Comparison of ENCODE assay signal across 30 cellular contexts in the genomic region with DNA sequence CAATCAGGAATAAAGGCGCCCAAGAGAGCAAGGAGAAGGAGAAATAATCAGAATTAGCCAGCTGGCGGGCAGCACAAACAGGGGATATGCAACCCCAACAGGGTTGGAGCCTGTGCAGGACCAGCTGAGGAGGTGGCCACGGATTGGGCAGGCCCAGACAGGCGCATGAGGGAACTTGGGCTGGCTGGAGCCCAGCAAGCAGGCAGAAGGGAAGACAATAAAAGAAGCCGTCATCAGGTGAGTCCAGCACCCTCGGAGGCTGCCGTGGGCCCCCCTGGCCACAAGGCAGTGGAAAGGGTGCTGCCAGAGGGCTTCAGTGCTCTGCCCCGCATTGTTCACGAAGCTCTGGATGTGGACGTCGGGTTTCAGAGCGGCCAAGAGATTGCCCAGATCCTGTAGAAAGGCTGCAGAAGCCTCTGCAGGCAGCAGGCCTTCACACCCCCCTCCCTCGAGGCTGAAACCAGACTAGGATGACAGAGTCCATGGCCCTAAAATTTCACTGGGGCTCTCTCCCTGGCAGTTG. TPM values are rescaled to one million over a fixed set of nuclear protein-coding genes. Genes with fewer than 3 reads are reported as not detected.
"Had no signal": no experiment of that assay in that cellular context is flagged by ENCODE, and none has a peak within 500 bp of the region (broad histone marks: within the 10 kb centered on the region; RNA-seq: fewer than 3 reads in every experiment).

No MANE protein-coding gene starts in this region.

- H3K4me3 Mint-ChIP-seq: activated B cell treated with CpG ODN at 0.5 μM for 24 hours; activated CD4-positive, alpha-beta T cell treated with anti-CD3 and anti-CD28 coated beads for 36 hours; activated naive CD4-positive, alpha-beta T cell treated with anti-CD3 and anti-CD28 coated beads for 36 hours; activated naive CD8-positive, alpha-beta T cell treated with anti-CD3 and anti-CD28 coated beads for 36 hours; activated T-helper 1 cell treated with anti-CD3 and anti-CD28 coated beads, Interleukin-12 subunit alpha, Interleukin-12 subunit beta, Interleukin-2, Interleukin-4 antibody, amounts not matched to agents 30 ng/mL and 10 ng/mL and 1 ng/mL, durations not matched to agents 14 hours and 24 hours and 36 hours; effector memory CD8-positive, alpha-beta T cell; natural killer cell; neural progenitor cell; stimulated activated naive CD8-positive, alpha-beta T cell treated with anti-CD3 and anti-CD28 coated beads, Interleukin-15, Interleukin-2, amounts not matched to agents 100 ng/mL and 50 ng/mL, for 24 hours; T-helper 2 cell treated with Interferon-gamma antibody and Interleukin-4, amounts not matched to agents 5 μg/mL and 100 μg/mL, for 36 hours had no signal

- H3K4me3 ChIP-seq: adrenal gland, body of pancreas, esophagus muscularis mucosa, heart right ventricle, lower lobe of right lung, neural progenitor cell, thoracic aorta had no signal

- H3K36me3 Mint-ChIP-seq: activated naive CD8-positive, alpha-beta T cell treated with anti-CD3 and anti-CD28 coated beads for 36 hours; natural killer cell; neural progenitor cell had no signal

- H3K4me1 Mint-ChIP-seq: activated B cell treated with CpG ODN at 0.5 μM for 24 hours; activated CD4-positive, alpha-beta T cell treated with anti-CD3 and anti-CD28 coated beads for 36 hours; activated naive CD8-positive, alpha-beta T cell treated with anti-CD3 and anti-CD28 coated beads for 36 hours; natural killer cell had no signal

- DNase-seq: activated B cell treated with CpG ODN at 0.5 μM for 24 hours; activated CD4-positive, alpha-beta T cell treated with anti-CD3 and anti-CD28 coated beads for 36 hours; activated CD4-positive, alpha-beta T cell treated with anti-CD3 and anti-CD28 coated beads, Interleukin-2, amount 50 U/mL, for 48 hours; activated CD8-positive, alpha-beta memory T cell treated with anti-CD3 and anti-CD28 coated beads for 24 hours; activated effector memory CD4-positive, alpha-beta T cell treated with anti-CD3 and anti-CD28 coated beads, Interleukin-2, amount 50 U/mL, for 16 hours; activated naive CD4-positive, alpha-beta T cell treated with anti-CD3 and anti-CD28 coated beads for 36 hours; activated naive CD8-positive, alpha-beta T cell treated with anti-CD3 and anti-CD28 coated beads for 36 hours; adrenal gland; aorta; body of pancreas; caudate nucleus; cortex of kidney; effector memory CD8-positive, alpha-beta T cell; foreskin melanocyte; heart right ventricle; kidney glomerular epithelial cell; lower lobe of right lung; mesendoderm; natural killer cell; posterior cingulate gyrus; right cardiac atrium; stimulated activated CD4-positive, alpha-beta T cell treated with anti-CD3 and anti-CD28 coated beads, Interleukin-4, amount 100 ng/mL, for 1 hour; T-helper 1 cell; trophoblast cell had no signal

- H3K27me3 Mint-ChIP-seq: activated CD4-positive, alpha-beta T cell treated with anti-CD3 and anti-CD28 coated beads for 36 hours had no signal

- H3K36me3 ChIP-seq: adrenal gland, esophagus muscularis mucosa, heart right ventricle, lower lobe of right lung, neural progenitor cell, thoracic aorta had no signal

- H3K27me3 ChIP-seq: adrenal gland, body of pancreas, neural progenitor cell had no signal

- H3K9me3 ChIP-seq: adrenal gland, body of pancreas, esophagus muscularis mucosa, heart right ventricle, lower lobe of right lung, thoracic aorta had no signal

- H3K27ac ChIP-seq: adrenal gland, body of pancreas, esophagus muscularis mucosa, heart right ventricle, lower lobe of right lung, neural progenitor cell, thoracic aorta had no signal

- H3K9me3 Mint-ChIP-seq: activated B cell treated with CpG ODN at 0.5 μM for 24 hours; activated naive CD4-positive, alpha-beta T cell treated with anti-CD3 and anti-CD28 coated beads for 36 hours; activated naive CD8-positive, alpha-beta T cell treated with anti-CD3 and anti-CD28 coated beads for 36 hours; activated T-helper 1 cell treated with anti-CD3 and anti-CD28 coated beads, Interleukin-12 subunit alpha, Interleukin-12 subunit beta, Interleukin-2, Interleukin-4 antibody, amounts not matched to agents 30 ng/mL and 10 ng/mL and 1 ng/mL, durations not matched to agents 14 hours and 24 hours and 36 hours; effector memory CD8-positive, alpha-beta T cell; natural killer cell; neural progenitor cell; stimulated activated naive CD8-positive, alpha-beta T cell treated with anti-CD3 and anti-CD28 coated beads, Interleukin-15, Interleukin-2, amounts not matched to agents 100 ng/mL and 50 ng/mL, for 24 hours; T-helper 2 cell treated with Interferon-gamma antibody and Interleukin-4, amounts not matched to agents 5 μg/mL and 100 μg/mL, for 36 hours had no signal

- H3K4me1 ChIP-seq: body of pancreas, esophagus muscularis mucosa, lower lobe of right lung had no signal

- H3K27ac Mint-ChIP-seq: activated B cell treated with CpG ODN at 0.5 μM for 24 hours; activated CD4-positive, alpha-beta T cell treated with anti-CD3 and anti-CD28 coated beads for 36 hours; activated naive CD4-positive, alpha-beta T cell treated with anti-CD3 and anti-CD28 coated beads for 36 hours; activated naive CD8-positive, alpha-beta T cell treated with anti-CD3 and anti-CD28 coated beads for 36 hours; activated T-helper 1 cell treated with anti-CD3 and anti-CD28 coated beads, Interleukin-12 subunit alpha, Interleukin-12 subunit beta, Interleukin-2, Interleukin-4 antibody, amounts not matched to agents 30 ng/mL and 10 ng/mL and 1 ng/mL, durations not matched to agents 14 hours and 24 hours and 36 hours; effector memory CD8-positive, alpha-beta T cell; natural killer cell; stimulated activated naive CD8-positive, alpha-beta T cell treated with anti-CD3 and anti-CD28 coated beads, Interleukin-15, Interleukin-2, amounts not matched to agents 100 ng/mL and 50 ng/mL, for 24 hours; T-helper 2 cell treated with Interferon-gamma antibody and Interleukin-4, amounts not matched to agents 5 μg/mL and 100 μg/mL, for 36 hours had no signal

RNA-seq across cellular contexts. Expression of a gene that starts 28.4 kb away (rescaled TPM):
- total RNA-seq: activated CD4-positive, alpha-beta T cell treated with anti-CD3 and anti-CD28 coated beads for 36 hours; activated naive CD4-positive, alpha-beta T cell treated with anti-CD3 and anti-CD28 coated beads for 36 hours; activated naive CD8-positive, alpha-beta T cell treated with anti-CD3 and anti-CD28 coated beads for 36 hours had no signal
